In genomic region chr12:120686690-120687569, GRCh38 we compare ENCODE assay signal across 1 cellular context.
TF ChIP-seq lines count a peak whose summit lies in the region.

A gene with protein sequence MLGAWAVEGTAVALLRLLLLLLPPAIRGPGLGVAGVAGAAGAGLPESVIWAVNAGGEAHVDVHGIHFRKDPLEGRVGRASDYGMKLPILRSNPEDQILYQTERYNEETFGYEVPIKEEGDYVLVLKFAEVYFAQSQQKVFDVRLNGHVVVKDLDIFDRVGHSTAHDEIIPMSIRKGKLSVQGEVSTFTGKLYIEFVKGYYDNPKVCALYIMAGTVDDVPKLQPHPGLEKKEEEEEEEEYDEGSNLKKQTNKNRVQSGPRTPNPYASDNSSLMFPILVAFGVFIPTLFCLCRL (plus strand): TSS chr12:120687149. CDS start chr12:120687297, 148 bp downstream.

TF ChIP-seq in GM12878, 131 proteins besides CTCF, POLR2A, EP300 and RAD21 (continued from another document and continues in another):
- TF ChIP-seq BMI1 (IDR thresholded peaks at IDR 0.05; ENCODE audit: borderline replicate concordance) (no peak), ZBED1 (IDR thresholded peaks at IDR 0.05; ENCODE audit: borderline replicate concordance) (peak; percentile 75; the same call in 1 of the 2 replicates), HDAC6 (IDR thresholded peaks at IDR 0.05; ENCODE audit: unreplicated experiment) (no peak), HSF1 (IDR thresholded peaks at IDR 0.05; ENCODE audit: low read depth, low read length) (no peak), HDAC2 (IDR thresholded peaks at IDR 0.05) (no peak), CBX3 (IDR thresholded peaks at IDR 0.05; ENCODE audit: borderline replicate concordance, low read depth) (no peak), SP1 (IDR thresholded peaks at IDR 0.05; ENCODE audit: low read depth, low read length) (peak; percentile 91), RUNX3 (IDR thresholded peaks at IDR 0.05; ENCODE audit: low read length) (peak; percentile 91), TBL1XR1 (IDR thresholded peaks at IDR 0.05; ENCODE audit: low read depth, low read length) (peak; percentile 59), ATF7 (IDR thresholded peaks at IDR 0.05; ENCODE audit: low read depth) (no peak; the same call in none of the 2 replicates), MTA3 (IDR thresholded peaks at IDR 0.05; ENCODE audit: borderline replicate concordance, low read length) (no peak), BRCA1 (IDR thresholded peaks at IDR 0.05; ENCODE audit: low read depth, low read length) (no peak), NR2C2 (IDR thresholded peaks at IDR 0.05; ENCODE audit: borderline replicate concordance, control insufficient read depth, insufficient read length, low read depth) (no peak), PBX3 (IDR thresholded peaks at IDR 0.05; ENCODE audit: insufficient replicate concordance, low read depth, low read length) (peak; percentile 44), NFYA (IDR thresholded peaks at IDR 0.05; ENCODE audit: borderline replicate concordance, low read depth, low read length) (no peak), ZNF24 (IDR thresholded peaks at IDR 0.05) (peak; percentile 77), HDGF (IDR thresholded peaks at IDR 0.05) (no peak; the same call in none of the 2 replicates), SUZ12 (IDR thresholded peaks at IDR 0.05; ENCODE audit: unreplicated experiment) (no peak), CREB1 (IDR thresholded peaks at IDR 0.05; ENCODE audit: low read depth) (peak; percentile 76), RCOR1 (conservative IDR thresholded peaks at IDR 0.05; ENCODE audit: low read depth, low read length) (peak; percentile 49), CUX1 (IDR thresholded peaks at IDR 0.05; ENCODE audit: insufficient replicate concordance, low read depth, low read length) (no peak), YY1 (IDR thresholded peaks at IDR 0.05; ENCODE audit: low read depth, low read length) (peak; percentile 90), MEF2B (IDR thresholded peaks at IDR 0.05; ENCODE audit: partially characterized antibody, poor library complexity, severe bottlenecking) (no peak), KDM1A (IDR thresholded peaks at IDR 0.05; ENCODE audit: borderline replicate concordance) (no peak), CREM (IDR thresholded peaks at IDR 0.05; ENCODE audit: low read depth) (peak; percentile 80), CHD4 (IDR thresholded peaks at IDR 0.05) (no peak), USF1 (IDR thresholded peaks at IDR 0.05; ENCODE audit: borderline replicate concordance, extremely low read length, insufficient read depth, low read depth, low read length) (peak; percentile 25), ZNF274 (IDR thresholded peaks at IDR 0.05; ENCODE audit: insufficient read depth, insufficient read length) (no peak), PRDM15 (CRISPR knock-in tag; IDR thresholded peaks at IDR 0.05) (no peak), MTA2 (IDR thresholded peaks at IDR 0.05; ENCODE audit: low read depth) (0 out of 2 replicates have a peak, but pooled peaks have one; percentile 20), E2F4 (IDR thresholded peaks at IDR 0.05; ENCODE audit: low read depth, low read length) (peak; percentile 57; the same call in 1 of the 2 replicates)
- TF ChIP-seq, protein P1, sequence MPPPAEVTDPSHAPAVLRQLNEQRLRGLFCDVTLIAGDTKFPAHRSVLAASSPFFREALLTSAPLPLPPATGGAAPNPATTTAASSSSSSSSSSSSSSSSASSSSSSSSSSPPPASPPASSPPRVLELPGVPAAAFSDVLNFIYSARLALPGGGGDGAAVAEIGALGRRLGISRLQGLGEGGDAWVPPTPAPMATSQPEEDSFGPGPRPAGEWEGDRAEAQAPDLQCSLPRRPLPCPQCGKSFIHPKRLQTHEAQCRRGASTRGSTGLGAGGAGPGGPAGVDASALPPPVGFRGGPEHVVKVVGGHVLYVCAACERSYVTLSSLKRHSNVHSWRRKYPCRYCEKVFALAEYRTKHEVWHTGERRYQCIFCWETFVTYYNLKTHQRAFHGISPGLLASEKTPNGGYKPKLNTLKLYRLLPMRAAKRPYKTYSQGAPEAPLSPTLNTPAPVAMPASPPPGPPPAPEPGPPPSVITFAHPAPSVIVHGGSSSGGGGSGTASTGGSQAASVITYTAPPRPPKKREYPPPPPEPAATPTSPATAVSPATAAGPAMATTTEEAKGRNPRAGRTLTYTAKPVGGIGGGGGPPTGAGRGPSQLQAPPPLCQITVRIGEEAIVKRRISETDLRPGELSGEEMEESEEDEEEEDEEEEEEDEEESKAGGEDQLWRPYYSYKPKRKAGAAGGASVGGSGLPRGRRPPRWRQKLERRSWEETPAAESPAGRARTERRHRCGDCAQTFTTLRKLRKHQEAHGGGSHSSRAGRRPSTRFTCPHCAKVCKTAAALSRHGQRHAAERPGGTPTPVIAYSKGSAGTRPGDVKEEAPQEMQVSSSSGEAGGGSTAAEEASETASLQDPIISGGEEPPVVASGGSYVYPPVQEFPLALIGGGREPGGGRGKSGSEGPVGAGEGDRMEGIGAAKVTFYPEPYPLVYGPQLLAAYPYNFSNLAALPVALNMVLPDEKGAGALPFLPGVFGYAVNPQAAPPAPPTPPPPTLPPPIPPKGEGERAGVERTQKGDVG (CRISPR knock-in tag; IDR thresholded peaks at IDR 0.05): 0 out of 2 replicates have a peak, but pooled peaks have one; percentile 17
- TF ChIP-seq, protein P2, sequence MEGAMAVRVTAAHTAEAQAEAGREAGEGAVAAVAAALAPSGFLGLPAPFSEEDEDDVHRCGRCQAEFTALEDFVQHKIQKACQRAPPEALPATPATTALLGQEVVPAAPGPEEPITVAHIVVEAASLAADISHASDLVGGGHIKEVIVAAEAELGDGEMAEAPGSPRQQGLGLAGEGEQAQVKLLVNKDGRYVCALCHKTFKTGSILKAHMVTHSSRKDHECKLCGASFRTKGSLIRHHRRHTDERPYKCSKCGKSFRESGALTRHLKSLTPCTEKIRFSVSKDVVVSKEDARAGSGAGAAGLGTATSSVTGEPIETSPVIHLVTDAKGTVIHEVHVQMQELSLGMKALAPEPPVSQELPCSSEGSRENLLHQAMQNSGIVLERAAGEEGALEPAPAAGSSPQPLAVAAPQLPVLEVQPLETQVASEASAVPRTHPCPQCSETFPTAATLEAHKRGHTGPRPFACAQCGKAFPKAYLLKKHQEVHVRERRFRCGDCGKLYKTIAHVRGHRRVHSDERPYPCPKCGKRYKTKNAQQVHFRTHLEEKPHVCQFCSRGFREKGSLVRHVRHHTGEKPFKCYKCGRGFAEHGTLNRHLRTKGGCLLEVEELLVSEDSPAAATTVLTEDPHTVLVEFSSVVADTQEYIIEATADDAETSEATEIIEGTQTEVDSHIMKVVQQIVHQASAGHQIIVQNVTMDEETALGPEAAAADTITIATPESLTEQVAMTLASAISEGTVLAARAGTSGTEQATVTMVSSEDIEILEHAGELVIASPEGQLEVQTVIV (IDR thresholded peaks at IDR 0.05; ENCODE audit: borderline replicate concordance, partially characterized antibody): no peak
- TF ChIP-seq, protein P3, sequence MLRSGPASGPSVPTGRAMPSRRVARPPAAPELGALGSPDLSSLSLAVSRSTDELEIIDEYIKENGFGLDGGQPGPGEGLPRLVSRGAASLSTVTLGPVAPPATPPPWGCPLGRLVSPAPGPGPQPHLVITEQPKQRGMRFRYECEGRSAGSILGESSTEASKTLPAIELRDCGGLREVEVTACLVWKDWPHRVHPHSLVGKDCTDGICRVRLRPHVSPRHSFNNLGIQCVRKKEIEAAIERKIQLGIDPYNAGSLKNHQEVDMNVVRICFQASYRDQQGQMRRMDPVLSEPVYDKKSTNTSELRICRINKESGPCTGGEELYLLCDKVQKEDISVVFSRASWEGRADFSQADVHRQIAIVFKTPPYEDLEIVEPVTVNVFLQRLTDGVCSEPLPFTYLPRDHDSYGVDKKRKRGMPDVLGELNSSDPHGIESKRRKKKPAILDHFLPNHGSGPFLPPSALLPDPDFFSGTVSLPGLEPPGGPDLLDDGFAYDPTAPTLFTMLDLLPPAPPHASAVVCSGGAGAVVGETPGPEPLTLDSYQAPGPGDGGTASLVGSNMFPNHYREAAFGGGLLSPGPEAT (IDR thresholded peaks at IDR 0.05; ENCODE audit: low read depth): peak; percentile 46; the same call in 1 of the 2 replicates
